In genomic region chr11:112113539-112114457, GRCh38 we compare ENCODE assay signal across 9 cellular contexts.
A peak's percentile ranks its signal among the peaks of the same experiment; 100 is the strongest.
DNase-seq lines count a peak whose midpoint lies in the region; ATAC-seq and TF ChIP-seq lines count a peak whose summit lies in the region.
"Had no signal": no experiment of that assay in that cellular context is flagged by ENCODE, and none has a peak within 500 bp of the region (broad histone marks: within the 10 kb centered on the region; RNA-seq: fewer than 3 reads in every experiment).

No MANE protein-coding gene starts in this region.

- no peaks in the 10 kb centered on the region for H3K27me3 ChIP-seq in brain microvascular endothelial cell (replicated peaks)
- no peaks in the 10 kb centered on the region for H3K27me3 ChIP-seq in tibial artery
- H3K27me3 ChIP-seq: SJSA1 had no signal

- intact Hi-C loops in tibial artery (cut with DNase I; ENCODE audit: low total_unique reads) = loop anchor here (10.0 kb wide), 1 partner anchor 61 kb away; the partner anchor contains the start of gene BCO2

- H3K9me3 ChIP-seq in tibial artery = no peaks in the 10 kb centered on the region
- H3K9me3 ChIP-seq: SJSA1 had no signal

- DNase-seq in DMS 273 treated with DMSO at 0.1 percent for 48 hours (lab: John Stamatoyannopoulos, UW) (peak; percentile 45), NCI-H69 (lab: John Stamatoyannopoulos, UW) (peak; percentile 78), brain microvascular endothelial cell (peak; percentile 31), iris pigment epithelial cell (ENCODE audit: low read depth) (peak; percentile 73), tibial artery (no peak)

- H3K36me3 ChIP-seq in brain microvascular endothelial cell (replicated peaks) (no peaks in the 10 kb centered on the region), tibial artery (no peaks in the 10 kb centered on the region)
- H3K36me3 ChIP-seq: SJSA1 had no signal

- TF ChIP-seq CTCF in brain microvascular endothelial cell (IDR thresholded peaks at IDR 0.05; ENCODE audit: low read depth, low read length, missing control alignments) = peak; percentile 75
- peak; percentile 59 to 67 for TF ChIP-seq CTCF in tibial artery (IDR thresholded peaks at IDR 0.05)

- in situ Hi-C loops in brain microvascular endothelial cell (cut with HindIII; ENCODE audit: low pct_ligation_motif_present, low sequenced_read_pairs) = no loop called here

- no peak overlapping the region for H3K4me3 ChIP-seq in brain microvascular endothelial cell (ENCODE audit: low read depth, low read length)
- H3K4me3 ChIP-seq in tibial artery = no peak overlapping the region
- H3K4me3 ChIP-seq: SJSA1 had no signal

- H3K4me1 ChIP-seq in tibial artery = no peaks in the 10 kb centered on the region
- H3K4me1 ChIP-seq: SJSA1 had no signal

- ATAC-seq in HG02571 (IDR thresholded peaks at IDR 0.05; ENCODE audit: unreplicated experiment) (peak; percentile 53), GM21390 (IDR thresholded peaks at IDR 0.05; ENCODE audit: unreplicated experiment) (no peak), HG03159 (IDR thresholded peaks at IDR 0.05; ENCODE audit: unreplicated experiment) (no peak)

- H3K27ac ChIP-seq in brain microvascular endothelial cell (no peak overlapping the region), tibial artery (no peak overlapping the region)
- H3K27ac ChIP-seq: SJSA1 had no signal

Comparison
In these comparisons a context has a peak if more than half of its experiments do, and no peak if none do; other contexts are left out.
1. DNase-seq: peak in DMS 273 treated with DMSO at 0.1 percent for 48 hours (single experiment), NCI-H69 (single experiment), brain microvascular endothelial cell (single experiment) and iris pigment epithelial cell (single experiment); none in tibial artery (0 of 2).